ENCODE assay signal across 1 cellular context in genomic region chr14:60275932-60276331, GRCh38.
TF ChIP-seq lines count a peak whose summit lies in the region.

No MANE protein-coding gene starts in this region.

TF ChIP-seq in K562, 482 proteins besides CTCF, POLR2A, EP300 and RAD21:
- TF ChIP-seq, protein P1, sequence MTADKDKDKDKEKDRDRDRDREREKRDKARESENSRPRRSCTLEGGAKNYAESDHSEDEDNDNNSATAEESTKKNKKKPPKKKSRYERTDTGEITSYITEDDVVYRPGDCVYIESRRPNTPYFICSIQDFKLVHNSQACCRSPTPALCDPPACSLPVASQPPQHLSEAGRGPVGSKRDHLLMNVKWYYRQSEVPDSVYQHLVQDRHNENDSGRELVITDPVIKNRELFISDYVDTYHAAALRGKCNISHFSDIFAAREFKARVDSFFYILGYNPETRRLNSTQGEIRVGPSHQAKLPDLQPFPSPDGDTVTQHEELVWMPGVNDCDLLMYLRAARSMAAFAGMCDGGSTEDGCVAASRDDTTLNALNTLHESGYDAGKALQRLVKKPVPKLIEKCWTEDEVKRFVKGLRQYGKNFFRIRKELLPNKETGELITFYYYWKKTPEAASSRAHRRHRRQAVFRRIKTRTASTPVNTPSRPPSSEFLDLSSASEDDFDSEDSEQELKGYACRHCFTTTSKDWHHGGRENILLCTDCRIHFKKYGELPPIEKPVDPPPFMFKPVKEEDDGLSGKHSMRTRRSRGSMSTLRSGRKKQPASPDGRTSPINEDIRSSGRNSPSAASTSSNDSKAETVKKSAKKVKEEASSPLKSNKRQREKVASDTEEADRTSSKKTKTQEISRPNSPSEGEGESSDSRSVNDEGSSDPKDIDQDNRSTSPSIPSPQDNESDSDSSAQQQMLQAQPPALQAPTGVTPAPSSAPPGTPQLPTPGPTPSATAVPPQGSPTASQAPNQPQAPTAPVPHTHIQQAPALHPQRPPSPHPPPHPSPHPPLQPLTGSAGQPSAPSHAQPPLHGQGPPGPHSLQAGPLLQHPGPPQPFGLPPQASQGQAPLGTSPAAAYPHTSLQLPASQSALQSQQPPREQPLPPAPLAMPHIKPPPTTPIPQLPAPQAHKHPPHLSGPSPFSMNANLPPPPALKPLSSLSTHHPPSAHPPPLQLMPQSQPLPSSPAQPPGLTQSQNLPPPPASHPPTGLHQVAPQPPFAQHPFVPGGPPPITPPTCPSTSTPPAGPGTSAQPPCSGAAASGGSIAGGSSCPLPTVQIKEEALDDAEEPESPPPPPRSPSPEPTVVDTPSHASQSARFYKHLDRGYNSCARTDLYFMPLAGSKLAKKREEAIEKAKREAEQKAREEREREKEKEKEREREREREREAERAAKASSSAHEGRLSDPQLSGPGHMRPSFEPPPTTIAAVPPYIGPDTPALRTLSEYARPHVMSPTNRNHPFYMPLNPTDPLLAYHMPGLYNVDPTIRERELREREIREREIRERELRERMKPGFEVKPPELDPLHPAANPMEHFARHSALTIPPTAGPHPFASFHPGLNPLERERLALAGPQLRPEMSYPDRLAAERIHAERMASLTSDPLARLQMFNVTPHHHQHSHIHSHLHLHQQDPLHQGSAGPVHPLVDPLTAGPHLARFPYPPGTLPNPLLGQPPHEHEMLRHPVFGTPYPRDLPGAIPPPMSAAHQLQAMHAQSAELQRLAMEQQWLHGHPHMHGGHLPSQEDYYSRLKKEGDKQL (CRISPR knock-in tag; IDR thresholded peaks at IDR 0.05; ENCODE audit: borderline replicate concordance): no peak
- TF ChIP-seq ZBTB43 (CRISPR knock-in tag; IDR thresholded peaks at IDR 0.05): no peak
- TF ChIP-seq ZFP91 (CRISPR knock-in tag; IDR thresholded peaks at IDR 0.05): no peak
- no peak for TF ChIP-seq BRCA1 (IDR thresholded peaks at IDR 0.05)
- TF ChIP-seq BRCA1 (CRISPR knock-in tag; IDR thresholded peaks at IDR 0.05): no peak
- TF ChIP-seq SOX6 (IDR thresholded peaks at IDR 0.05): peak; percentile 66; the same call in 1 of the 2 replicates
- TF ChIP-seq DLX4 (CRISPR knock-in tag; IDR thresholded peaks at IDR 0.05): no peak
- TF ChIP-seq ZNF584 (CRISPR knock-in tag; IDR thresholded peaks at IDR 0.05; ENCODE audit: low read depth): no peak
- no peak for TF ChIP-seq DACH1 (IDR thresholded peaks at IDR 0.05; ENCODE audit: partially characterized antibody)
- TF ChIP-seq, protein P2, sequence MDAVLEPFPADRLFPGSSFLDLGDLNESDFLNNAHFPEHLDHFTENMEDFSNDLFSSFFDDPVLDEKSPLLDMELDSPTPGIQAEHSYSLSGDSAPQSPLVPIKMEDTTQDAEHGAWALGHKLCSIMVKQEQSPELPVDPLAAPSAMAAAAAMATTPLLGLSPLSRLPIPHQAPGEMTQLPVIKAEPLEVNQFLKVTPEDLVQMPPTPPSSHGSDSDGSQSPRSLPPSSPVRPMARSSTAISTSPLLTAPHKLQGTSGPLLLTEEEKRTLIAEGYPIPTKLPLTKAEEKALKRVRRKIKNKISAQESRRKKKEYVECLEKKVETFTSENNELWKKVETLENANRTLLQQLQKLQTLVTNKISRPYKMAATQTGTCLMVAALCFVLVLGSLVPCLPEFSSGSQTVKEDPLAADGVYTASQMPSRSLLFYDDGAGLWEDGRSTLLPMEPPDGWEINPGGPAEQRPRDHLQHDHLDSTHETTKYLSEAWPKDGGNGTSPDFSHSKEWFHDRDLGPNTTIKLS (IDR thresholded peaks at IDR 0.05; ENCODE audit: borderline replicate concordance, low read depth): no peak
- no peak for TF ChIP-seq TCF7L2 (IDR thresholded peaks at IDR 0.05; ENCODE audit: low read depth, low read length)
- no peak for TF ChIP-seq ZNF592 (IDR thresholded peaks at IDR 0.05)
- no peak for TF ChIP-seq ETV6 (IDR thresholded peaks at IDR 0.05; ENCODE audit: borderline replicate concordance in 1 of 2, low read depth in 2 of 2, low read length in 1 of 2)
- TF ChIP-seq ETV6 (CRISPR knock-in tag; IDR thresholded peaks at IDR 0.05; ENCODE audit: borderline replicate concordance): no peak
- TF ChIP-seq FOS (IDR thresholded peaks at IDR 0.05; ENCODE audit: extremely low read depth, insufficient read length): no peak
- TF ChIP-seq MLLT1 (IDR thresholded peaks at IDR 0.05): no peak
- TF ChIP-seq SMAD4 (CRISPR knock-in tag; conservative IDR thresholded peaks at IDR 0.05): no peak
- TF ChIP-seq, protein P3, sequence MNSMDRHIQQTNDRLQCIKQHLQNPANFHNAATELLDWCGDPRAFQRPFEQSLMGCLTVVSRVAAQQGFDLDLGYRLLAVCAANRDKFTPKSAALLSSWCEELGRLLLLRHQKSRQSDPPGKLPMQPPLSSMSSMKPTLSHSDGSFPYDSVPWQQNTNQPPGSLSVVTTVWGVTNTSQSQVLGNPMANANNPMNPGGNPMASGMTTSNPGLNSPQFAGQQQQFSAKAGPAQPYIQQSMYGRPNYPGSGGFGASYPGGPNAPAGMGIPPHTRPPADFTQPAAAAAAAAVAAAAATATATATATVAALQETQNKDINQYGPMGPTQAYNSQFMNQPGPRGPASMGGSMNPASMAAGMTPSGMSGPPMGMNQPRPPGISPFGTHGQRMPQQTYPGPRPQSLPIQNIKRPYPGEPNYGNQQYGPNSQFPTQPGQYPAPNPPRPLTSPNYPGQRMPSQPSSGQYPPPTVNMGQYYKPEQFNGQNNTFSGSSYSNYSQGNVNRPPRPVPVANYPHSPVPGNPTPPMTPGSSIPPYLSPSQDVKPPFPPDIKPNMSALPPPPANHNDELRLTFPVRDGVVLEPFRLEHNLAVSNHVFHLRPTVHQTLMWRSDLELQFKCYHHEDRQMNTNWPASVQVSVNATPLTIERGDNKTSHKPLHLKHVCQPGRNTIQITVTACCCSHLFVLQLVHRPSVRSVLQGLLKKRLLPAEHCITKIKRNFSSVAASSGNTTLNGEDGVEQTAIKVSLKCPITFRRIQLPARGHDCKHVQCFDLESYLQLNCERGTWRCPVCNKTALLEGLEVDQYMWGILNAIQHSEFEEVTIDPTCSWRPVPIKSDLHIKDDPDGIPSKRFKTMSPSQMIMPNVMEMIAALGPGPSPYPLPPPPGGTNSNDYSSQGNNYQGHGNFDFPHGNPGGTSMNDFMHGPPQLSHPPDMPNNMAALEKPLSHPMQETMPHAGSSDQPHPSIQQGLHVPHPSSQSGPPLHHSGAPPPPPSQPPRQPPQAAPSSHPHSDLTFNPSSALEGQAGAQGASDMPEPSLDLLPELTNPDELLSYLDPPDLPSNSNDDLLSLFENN (IDR thresholded peaks at IDR 0.05; ENCODE audit: low read depth in 2 of 2, low read length in 2 of 2): no peak
- TF ChIP-seq CEBPB (tag; IDR thresholded peaks at IDR 0.05): peak; percentile 29; the same call in 1 of the 2 replicates
